ENCODE assay signal across 10 cellular contexts in the genomic region with DNA sequence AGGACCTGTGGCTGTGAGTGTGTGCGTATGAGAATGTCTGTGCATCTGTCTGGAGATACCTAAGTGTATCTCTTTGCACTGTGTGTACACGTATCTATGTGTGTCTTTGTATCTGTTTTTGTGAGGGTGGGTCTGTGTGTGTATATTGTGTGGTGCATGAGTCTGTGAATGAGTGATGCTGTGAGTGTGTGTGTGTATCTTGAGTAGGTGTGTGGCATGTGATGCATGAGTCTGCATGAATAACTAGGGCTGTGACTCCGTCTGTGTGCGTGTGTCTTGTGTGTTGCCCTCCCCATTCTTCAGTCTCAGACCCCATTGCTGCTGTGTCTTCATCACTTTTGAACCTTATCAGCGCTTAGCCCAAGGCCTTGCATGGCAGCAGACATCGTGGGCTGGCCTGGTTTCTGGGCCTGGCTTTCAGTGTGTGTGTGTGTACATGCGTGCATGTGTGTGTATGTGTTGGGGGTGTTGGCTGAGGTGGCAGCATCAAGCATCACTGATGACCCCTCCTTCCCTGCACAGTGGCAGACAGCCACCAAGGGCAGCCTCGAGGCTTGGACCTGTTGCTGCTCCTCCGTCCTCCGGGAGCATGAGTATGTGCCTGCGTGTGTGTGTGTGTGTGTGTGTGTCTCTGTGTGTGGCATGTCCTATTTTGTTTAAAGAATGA. TPM values are rescaled to one million over a fixed set of nuclear protein-coding genes. Genes with fewer than 3 reads are reported as not detected.
A peak's percentile ranks its signal among the peaks of the same experiment; 100 is the strongest.
DNase-seq lines count a peak whose midpoint lies in the region; ATAC-seq and TF ChIP-seq lines count a peak whose summit lies in the region.
"Had no signal": no experiment of that assay in that cellular context is flagged by ENCODE, and none has a peak within 500 bp of the region (broad histone marks: within the 10 kb centered on the region; RNA-seq: fewer than 3 reads in every experiment).

No MANE protein-coding gene starts in this region.

- intact Hi-C loops in activated T-helper 1 cell treated with anti-CD3 and anti-CD28 coated beads, Interleukin-12 subunit alpha, Interleukin-12 subunit beta, Interleukin-2, Interleukin-4 antibody, amounts not matched to agents 30 ng/mL and 10 ng/mL and 1 ng/mL, durations not matched to agents 14 hours and 24 hours and 36 hours (cut with micrococcal nuclease), result no loop called here
- intact Hi-C loops in left cardiac atrium (cut with DNase I), result no loop called here
- intact Hi-C loops in ovary (cut with DNase I), result no loop called here

- H3K9me3 Mint-ChIP-seq in activated T-helper 1 cell treated with anti-CD3 and anti-CD28 coated beads, Interleukin-12 subunit alpha, Interleukin-12 subunit beta, Interleukin-2, Interleukin-4 antibody, amounts not matched to agents 30 ng/mL and 10 ng/mL and 1 ng/mL, durations not matched to agents 14 hours and 24 hours and 36 hours, result no peaks in the 10 kb centered on the region

- H3K4me3 Mint-ChIP-seq in activated T-helper 1 cell treated with anti-CD3 and anti-CD28 coated beads, Interleukin-12 subunit alpha, Interleukin-12 subunit beta, Interleukin-2, Interleukin-4 antibody, amounts not matched to agents 30 ng/mL and 10 ng/mL and 1 ng/mL, durations not matched to agents 14 hours and 24 hours and 36 hours, result peak overlapping the region; percentile 38

- ATAC-seq in left cardiac atrium (no peak), GM18520 (IDR thresholded peaks at IDR 0.05; ENCODE audit: unreplicated experiment) (no peak), HG02678 (IDR thresholded peaks at IDR 0.05; ENCODE audit: unreplicated experiment) (no peak)

- H3K4me1 ChIP-seq in ovary (ENCODE audit: insufficient read depth), result peaks cover 2% of the 10 kb centered on the region
- H3K4me1 ChIP-seq: breast epithelium had no signal

- peaks cover 30% of the 10 kb centered on the region for H3K4me1 Mint-ChIP-seq in activated T-helper 1 cell treated with anti-CD3 and anti-CD28 coated beads, Interleukin-12 subunit alpha, Interleukin-12 subunit beta, Interleukin-2, Interleukin-4 antibody, amounts not matched to agents 30 ng/mL and 10 ng/mL and 1 ng/mL, durations not matched to agents 14 hours and 24 hours and 36 hours (ENCODE audit: low read depth)

- TF ChIP-seq POLR2A in ovary (IDR thresholded peaks at IDR 0.05), result no peak

- in situ Hi-C loops in Caki2 (cut with HindIII; ENCODE audit: low pct_unique_long_range_greater_than_20kb, low sequenced_read_pairs), result no loop called here

- no peak for TF ChIP-seq EP300 in ovary (IDR thresholded peaks at IDR 0.05)

- no peak overlapping the region for H3K27ac ChIP-seq in ovary

- no peaks in the 10 kb centered on the region for H3K36me3 ChIP-seq in ovary
- H3K36me3 ChIP-seq: breast epithelium had no signal

- TF ChIP-seq CTCF in ovary (IDR thresholded peaks at IDR 0.05), result no peak

- DNase-seq in Caki2 (ENCODE audit: low read depth) (peak; percentile 32), left cardiac atrium (peak; percentile 55), ovary (peak; percentile 24 to 68 (median 58)), kidney glomerular epithelial cell (lab: John Stamatoyannopoulos, UW) (no peak), NCI-H146 treated with DMSO at 0.1 percent for 48 hours (lab: John Stamatoyannopoulos, UW; ENCODE audit: unreplicated experiment) (no peak)
- no peak for DNase-seq in activated T-helper 1 cell treated with anti-CD3 and anti-CD28 coated beads, Interleukin-12 subunit alpha, Interleukin-12 subunit beta, Interleukin-2, Interleukin-4 antibody, amounts not matched to agents 30 ng/mL and 10 ng/mL and 1 ng/mL, durations not matched to agents 14 hours and 24 hours and 36 hours (ENCODE audit: low spot score)
- DNase-seq: activated CD4-positive, alpha-beta T cell treated with anti-CD3 and anti-CD28 coated beads for 1 hour had no signal

- H3K27me3 Mint-ChIP-seq in activated T-helper 1 cell treated with anti-CD3 and anti-CD28 coated beads, Interleukin-12 subunit alpha, Interleukin-12 subunit beta, Interleukin-2, Interleukin-4 antibody, amounts not matched to agents 30 ng/mL and 10 ng/mL and 1 ng/mL, durations not matched to agents 14 hours and 24 hours and 36 hours (ENCODE audit: insufficient read depth), result peaks cover 14% of the 10 kb centered on the region

- WGBS in ovary, 3 donors, result 66 to 69% (median 66%) methylated on average over 11 of the region's 11 CpGs

- peak overlapping the region; percentile 10 for H3K27ac Mint-ChIP-seq in activated T-helper 1 cell treated with anti-CD3 and anti-CD28 coated beads, Interleukin-12 subunit alpha, Interleukin-12 subunit beta, Interleukin-2, Interleukin-4 antibody, amounts not matched to agents 30 ng/mL and 10 ng/mL and 1 ng/mL, durations not matched to agents 14 hours and 24 hours and 36 hours

- no peaks in the 10 kb centered on the region for H3K36me3 Mint-ChIP-seq in activated T-helper 1 cell treated with anti-CD3 and anti-CD28 coated beads, Interleukin-12 subunit alpha, Interleukin-12 subunit beta, Interleukin-2, Interleukin-4 antibody, amounts not matched to agents 30 ng/mL and 10 ng/mL and 1 ng/mL, durations not matched to agents 14 hours and 24 hours and 36 hours (ENCODE audit: low read depth)

- H3K9me3 ChIP-seq in ovary, result no peaks in the 10 kb centered on the region
- H3K9me3 ChIP-seq: breast epithelium had no signal

- H3K4me3 ChIP-seq in ovary, result no peak overlapping the region

- H3K27me3 ChIP-seq in ovary, result no peaks in the 10 kb centered on the region
- H3K27me3 ChIP-seq: breast epithelium had no signal

RNA-seq across cellular contexts. Expression of gene SGSM1, which starts 1.4 kb away (rescaled TPM):
- total RNA-seq in Caki2 (2014; rRNA removed; shearing (Covaris generic); ENCODE audit: low replicate concordance), result 0.06 and 0.27 TPM in 2 replicates
- 0.13 and 0.64 TPM in 2 replicates for total RNA-seq in activated T-helper 1 cell treated with anti-CD3 and anti-CD28 coated beads, Interleukin-12 subunit alpha, Interleukin-12 subunit beta, Interleukin-2, Interleukin-4 antibody, amounts not matched to agents 30 ng/mL and 10 ng/mL and 1 ng/mL, durations not matched to agents 14 hours and 24 hours and 36 hours
- total RNA-seq in left cardiac atrium, result 10 to 100 TPM; 16.1 to 24.8 TPM
- 1 to 10 TPM; 1.2 to 4.4 (median 2.6) TPM for total RNA-seq in ovary
- polyA plus RNA-seq in ovary, result 1 to 10 TPM in 1 of 2 donors, under 1 TPM in 1; 0.91 to 1.6 TPM

RNA-seq across cellular contexts. Expression of gene PIWIL3, which starts 32.9 kb away (rescaled TPM):
- total RNA-seq in Caki2 (2014; rRNA removed; shearing (Covaris generic); ENCODE audit: low replicate concordance), result not detected in 2 replicates
- not detected in 2 replicates for total RNA-seq in activated T-helper 1 cell treated with anti-CD3 and anti-CD28 coated beads, Interleukin-12 subunit alpha, Interleukin-12 subunit beta, Interleukin-2, Interleukin-4 antibody, amounts not matched to agents 30 ng/mL and 10 ng/mL and 1 ng/mL, durations not matched to agents 14 hours and 24 hours and 36 hours
- total RNA-seq in left cardiac atrium (not detected), ovary (under 1 TPM in 1 of 7 donors, not detected in 6; 0.07 TPM)
- polyA plus RNA-seq in ovary, result under 1 TPM in 1 of 2 donors, not detected in 1; 0.45 TPM
- total RNA-seq: breast epithelium had no signal

Comparison
In these comparisons a context has a peak if more than half of its experiments do, and no peak if none do; other contexts are left out.
1. DNase-seq: peak in Caki2 (single experiment), left cardiac atrium (single experiment) and ovary (5 of 5); none in activated T-helper 1 cell treated with anti-CD3 and anti-CD28 coated beads, Interleukin-12 subunit alpha, Interleukin-12 subunit beta, Interleukin-2, Interleukin-4 antibody, amounts not matched to agents 30 ng/mL and 10 ng/mL and 1 ng/mL, durations not matched to agents 14 hours and 24 hours and 36 hours (single experiment), kidney glomerular epithelial cell (single experiment) and NCI-H146 treated with DMSO at 0.1 percent for 48 hours (single experiment).